In the genomic region with DNA sequence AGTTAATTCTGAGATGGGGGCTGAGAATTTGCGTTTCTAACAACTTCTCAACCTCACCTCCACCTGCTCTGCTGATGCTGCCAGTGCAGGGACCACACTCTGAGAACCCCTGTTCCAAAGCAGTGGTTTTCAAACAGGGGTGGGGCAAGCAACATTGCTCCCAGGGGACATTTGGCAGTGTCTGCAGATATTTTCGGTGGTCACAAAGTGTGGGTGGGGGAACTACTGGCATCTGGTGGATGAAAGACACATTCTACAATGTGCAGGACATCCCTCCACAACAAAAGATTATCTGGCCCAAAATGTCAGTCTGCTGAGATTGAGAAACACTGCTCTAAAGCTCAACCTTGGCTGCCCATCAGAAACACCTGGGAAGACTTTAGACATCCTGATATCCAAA, we compare ENCODE assay signal across 16 cellular contexts.
DNase-seq lines count a peak whose midpoint lies in the region; ATAC-seq and TF ChIP-seq lines count a peak whose summit lies in the region.
"Had no signal": no experiment of that assay in that cellular context is flagged by ENCODE, and none has a peak within 500 bp of the region (broad histone marks: within the 10 kb centered on the region; RNA-seq: fewer than 3 reads in every experiment).

No MANE protein-coding gene starts in this region.

- H3K36me3 Mint-ChIP-seq in activated T-helper 17 cell treated with anti-CD3 and anti-CD28 coated beads, Interleukin-2, amount 50 U/mL, for 72 hours (ENCODE audit: low read depth), result no peaks in the 10 kb centered on the region
- H3K36me3 Mint-ChIP-seq in nephron progenitor cell (ENCODE audit: low read depth), result peaks cover 8% of the 10 kb centered on the region
- H3K36me3 Mint-ChIP-seq: T-cell had no signal

- TF ChIP-seq CTCF in GM12864 (IDR thresholded peaks at IDR 0.05; ENCODE audit: low read depth, low read length, missing control alignments) (no peak), nephron progenitor cell (IDR thresholded peaks at IDR 0.05) (no peak)

- ATAC-seq in GM19397 (IDR thresholded peaks at IDR 0.05; ENCODE audit: unreplicated experiment), result peak; percentile 93
- peak; percentile 90 for ATAC-seq in HG02678 (IDR thresholded peaks at IDR 0.05; ENCODE audit: unreplicated experiment)
- ATAC-seq in HG03342 (IDR thresholded peaks at IDR 0.05; ENCODE audit: unreplicated experiment), result peak; percentile 90
- no peak for ATAC-seq in activated T-helper 17 cell treated with anti-CD3 and anti-CD28 coated beads, Interleukin-2, amount 50 U/mL, for 72 hours (replicated peaks)
- ATAC-seq: PC-3, T-cell had no signal

- H3K4me1 Mint-ChIP-seq in activated T-helper 17 cell treated with anti-CD3 and anti-CD28 coated beads, Interleukin-2, amount 50 U/mL, for 72 hours, result no peaks in the 10 kb centered on the region
- H3K4me1 Mint-ChIP-seq in nephron progenitor cell, result peaks cover 6% of the 10 kb centered on the region
- H3K4me1 Mint-ChIP-seq: T-cell had no signal

- no peak overlapping the region for H3K4me3 ChIP-seq in GM12864 (ENCODE audit: low read depth, low read length)
- H3K4me3 ChIP-seq: vagina had no signal

- peaks cover 2% of the 10 kb centered on the region for H3K27me3 Mint-ChIP-seq in activated T-helper 17 cell treated with anti-CD3 and anti-CD28 coated beads, Interleukin-2, amount 50 U/mL, for 72 hours
- peaks cover 5% of the 10 kb centered on the region for H3K27me3 Mint-ChIP-seq in nephron progenitor cell (ENCODE audit: low read depth, poor library complexity)

- peak; percentile 5 for DNase-seq in GM12864 (ENCODE audit: low read depth)
- no peak for DNase-seq in T-helper 2 cell
- no peak for DNase-seq in NCI-H1105 (lab: John Stamatoyannopoulos, UW)
- DNase-seq in nephron progenitor cell, result no peak
- DNase-seq: activated CD4-positive, alpha-beta T cell treated with anti-CD3 and anti-CD28 coated beads for 48 hours; activated effector memory CD4-positive, alpha-beta T cell treated with anti-CD3 and anti-CD28 coated beads, Interleukin-2, amount 50 U/mL, for 16 hours; DMS53; mammary epithelial cell; NCI-H2171 treated with DMSO at 0.1 percent for 48 hours; PC-3; T-cell had no signal

- no peaks in the 10 kb centered on the region for H3K9me3 Mint-ChIP-seq in activated T-helper 17 cell treated with anti-CD3 and anti-CD28 coated beads, Interleukin-2, amount 50 U/mL, for 72 hours
- H3K9me3 Mint-ChIP-seq in nephron progenitor cell, result peaks cover 28% of the 10 kb centered on the region

- no peak overlapping the region for H3K4me3 Mint-ChIP-seq in activated T-helper 17 cell treated with anti-CD3 and anti-CD28 coated beads, Interleukin-2, amount 50 U/mL, for 72 hours
- H3K4me3 Mint-ChIP-seq in nephron progenitor cell, result no peak overlapping the region
- H3K4me3 Mint-ChIP-seq: T-cell had no signal

- no peak overlapping the region for H3K27ac Mint-ChIP-seq in activated T-helper 17 cell treated with anti-CD3 and anti-CD28 coated beads, Interleukin-2, amount 50 U/mL, for 72 hours
- H3K27ac Mint-ChIP-seq in nephron progenitor cell, result no peak overlapping the region
- H3K27ac Mint-ChIP-seq: T-cell had no signal
